In genomic region chr4:95548738-95549245, GRCh38 we compare ENCODE assay signal across 1 cellular context.
TF ChIP-seq lines count a peak whose summit lies in the region.

UNC5C (minus strand) TSS chr4:95548973.

TF ChIP-seq in GM12878, 131 proteins besides CTCF, POLR2A, EP300 and RAD21 (continued from another document):
- TF ChIP-seq NKRF (conservative IDR thresholded peaks at IDR 0.05) (0 out of 2 replicates have a peak, but pooled peaks have one; percentile 16), POLR2AphosphoS5 (IDR thresholded peaks at IDR 0.05; ENCODE audit: low read length) (no peak), HSF1 (IDR thresholded peaks at IDR 0.05; ENCODE audit: low read depth, low read length) (no peak), SRF (IDR thresholded peaks at IDR 0.05; ENCODE audit: low read depth in 2 of 2, low read length in 2 of 2) (no peak)
